11 cellular contexts compared by ENCODE assay signal in the genomic region with DNA sequence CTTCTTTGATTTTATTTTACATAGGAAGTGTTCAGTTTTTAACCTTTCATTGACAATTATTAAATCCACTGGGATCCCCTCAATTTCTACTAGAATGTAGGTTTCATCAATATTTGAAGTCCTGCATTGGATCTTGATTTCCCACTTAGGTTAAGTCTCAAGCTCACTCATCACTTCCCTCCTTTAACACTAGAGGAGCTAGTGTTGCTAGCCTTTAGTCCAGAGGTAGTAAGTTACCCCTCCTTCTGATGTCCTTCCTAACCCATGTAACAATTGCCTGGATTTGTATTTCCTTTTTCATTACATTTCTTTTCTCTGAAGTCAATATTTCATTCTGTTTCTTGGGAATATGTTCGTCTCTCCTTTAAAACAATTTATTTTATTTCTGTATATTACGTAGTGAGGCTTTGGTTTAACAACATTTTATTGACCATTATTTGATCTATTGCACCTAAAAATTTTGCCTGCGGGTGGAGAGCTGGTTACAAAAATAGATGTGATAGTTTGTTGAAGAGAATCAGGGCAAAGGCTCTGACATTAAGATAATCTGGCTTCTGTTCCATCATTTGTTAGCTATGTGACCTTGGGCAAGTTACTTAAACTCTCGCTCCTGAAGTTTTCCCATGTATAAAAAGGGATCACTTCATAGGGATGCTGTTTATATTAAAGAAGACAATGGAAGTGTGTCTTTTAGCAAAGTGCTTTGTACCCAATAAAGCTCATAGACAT.
DNase-seq lines count a peak whose midpoint lies in the region; TF ChIP-seq lines count a peak whose summit lies in the region.
"Had no signal": no experiment of that assay in that cellular context is flagged by ENCODE, and none has a peak within 500 bp of the region (broad histone marks: within the 10 kb centered on the region; RNA-seq: fewer than 3 reads in every experiment).

No MANE protein-coding gene starts in this region.

- no peak overlapping the region for H3K4me2 ChIP-seq in OCI-LY1 (ENCODE audit: low read length)

- H3K9ac ChIP-seq in OCI-LY1 (ENCODE audit: low read length), result no peak overlapping the region

- no peaks in the 10 kb centered on the region for H3F3A ChIP-seq in OCI-LY1 (ENCODE audit: insufficient read depth, low read length)

- no peaks in the 10 kb centered on the region for H4K20me1 ChIP-seq in OCI-LY1 (ENCODE audit: insufficient read depth, low read length)

- DNase-seq in DMS 273 (lab: John Stamatoyannopoulos, UW; ENCODE audit: unreplicated experiment) (peak; percentile 35), DMS 273 treated with DMSO at 0.1 percent for 48 hours (lab: John Stamatoyannopoulos, UW) (no peak), epithelial cell of esophagus (ENCODE audit: low read depth) (peak; percentile 9), retinal pigment epithelial cell (ENCODE audit: low read depth) (no peak), dedifferentiated amniotic fluid mesenchymal stem cell (ENCODE audit: extremely low spot score) (no peak)
- no peak for DNase-seq in activated CD8-positive, alpha-beta memory T cell treated with anti-CD3 and anti-CD28 coated beads for 24 hours
- no peak for DNase-seq in effector CD4-positive, alpha-beta T cell
- DNase-seq: activated naive CD4-positive, alpha-beta T cell treated with anti-CD3 and anti-CD28 coated beads, Interleukin-2, amount 50 U/mL, for 16 hours; foreskin melanocyte; Peyer's patch had no signal

- H3K27ac ChIP-seq in OCI-LY1 (ENCODE audit: low read depth, low read length, poor library complexity, severe bottlenecking), result no peak overlapping the region
- H3K27ac ChIP-seq: Peyer's patch had no signal

- H3K4me3 ChIP-seq in OCI-LY1 (ENCODE audit: low read depth, low read length, poor library complexity, severe bottlenecking) (no peak overlapping the region), epithelial cell of esophagus (ENCODE audit: low read length) (no peak overlapping the region), retinal pigment epithelial cell (ENCODE audit: low read length) (no peak overlapping the region)
- H3K4me3 ChIP-seq: Peyer's patch had no signal

- no peaks in the 10 kb centered on the region for H3K9me2 ChIP-seq in OCI-LY1 (ENCODE audit: low read depth, low read length)

- H2AFZ ChIP-seq in OCI-LY1 (ENCODE audit: low read length), result no peak overlapping the region

- H3K36me3 ChIP-seq in OCI-LY1 (ENCODE audit: insufficient read depth, low read length), result no peaks in the 10 kb centered on the region
- H3K36me3 ChIP-seq: Peyer's patch had no signal

- TF ChIP-seq CTCF in OCI-LY1 (IDR thresholded peaks at IDR 0.05; ENCODE audit: low read length) (peak; percentile 12; the same call in 1 of the 2 replicates), epithelial cell of esophagus (IDR thresholded peaks at IDR 0.05; ENCODE audit: insufficient read depth, low read depth, low read length, missing control alignments) (peak; percentile 32), retinal pigment epithelial cell (conservative IDR thresholded peaks at IDR 0.05; ENCODE audit: low read depth, low read length) (peak; percentile 27)

- H3K27me3 ChIP-seq in OCI-LY1 (ENCODE audit: insufficient read depth, low read length), result no peaks in the 10 kb centered on the region
- H3K27me3 ChIP-seq: Peyer's patch had no signal

- no peaks in the 10 kb centered on the region for H3K9me3 ChIP-seq in OCI-LY1 (ENCODE audit: low read length)
- H3K9me3 ChIP-seq: Peyer's patch had no signal

- no peaks in the 10 kb centered on the region for H3K4me1 ChIP-seq in OCI-LY1 (ENCODE audit: insufficient read depth, low read length, severe bottlenecking)
- H3K4me1 ChIP-seq: Peyer's patch had no signal

- no peaks in the 10 kb centered on the region for H3K79me2 ChIP-seq in OCI-LY1 (ENCODE audit: insufficient read depth, low read length)

Comparison
In these comparisons a context has a peak if more than half of its experiments do, and no peak if none do; other contexts are left out.
1. DNase-seq: peak in DMS 273 (single experiment) and epithelial cell of esophagus (single experiment); none in DMS 273 treated with DMSO at 0.1 percent for 48 hours (single experiment), retinal pigment epithelial cell (single experiment), activated CD8-positive, alpha-beta memory T cell treated with anti-CD3 and anti-CD28 coated beads for 24 hours (single experiment), dedifferentiated amniotic fluid mesenchymal stem cell (single experiment) and effector CD4-positive, alpha-beta T cell (single experiment).
2. Peak in every context shown above with its lines, with median percentiles within 50 percentile points of each other: CTCF ChIP-seq.